ENCODE assay signal across 1 cellular context in genomic region chr5:172575416-172575815, GRCh38.
TF ChIP-seq lines count a peak whose summit lies in the region.

No MANE protein-coding gene starts in this region.

TF ChIP-seq in K562, 482 proteins besides CTCF, POLR2A, EP300 and RAD21 (continued from another document):
- TF ChIP-seq JUN (IDR thresholded peaks at IDR 0.05; ENCODE audit: borderline replicate concordance, low read depth, low read length), result no peak
- TF ChIP-seq JUN (CRISPR knock-in tag; IDR thresholded peaks at IDR 0.05; ENCODE audit: borderline replicate concordance), result no peak
- TF ChIP-seq MCM2 (IDR thresholded peaks at IDR 0.05; ENCODE audit: low read depth), result no peak
